ENCODE assay signal across 16 cellular contexts in the genomic region with DNA sequence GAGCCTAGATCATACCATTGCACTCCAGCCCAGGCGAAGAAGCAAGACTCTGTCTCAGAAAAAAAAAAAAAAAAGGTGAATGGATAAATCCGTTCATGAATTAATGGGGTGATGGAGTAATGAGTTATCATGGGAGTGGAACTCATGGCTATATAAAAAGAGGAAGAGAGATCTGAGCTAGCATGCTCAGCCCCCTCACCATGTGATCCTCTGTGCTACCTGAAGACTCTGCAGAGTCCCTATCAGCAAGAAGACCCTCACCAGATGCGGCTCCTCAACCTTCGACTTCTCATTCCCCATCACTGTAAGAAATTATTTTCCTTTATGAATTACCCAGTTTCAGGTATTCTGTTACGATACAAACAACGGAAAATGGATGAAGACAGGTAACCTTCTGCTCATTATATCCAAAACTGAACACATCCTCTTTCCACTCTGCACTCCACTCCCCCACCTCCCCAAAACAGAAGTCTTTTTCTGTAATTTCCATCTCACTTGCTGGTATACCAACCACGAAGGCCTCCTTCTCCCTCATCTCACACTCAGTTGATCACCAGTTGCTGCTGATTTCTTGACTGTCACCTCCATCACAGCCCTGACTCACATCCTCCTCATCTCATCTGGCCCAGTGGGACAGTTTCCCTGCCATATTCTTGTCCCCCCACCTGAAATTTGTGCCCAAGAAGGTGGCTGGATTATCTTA. TPM values are rescaled to one million over a fixed set of nuclear protein-coding genes. Genes with fewer than 3 reads are reported as not detected.
DNase-seq lines count a peak whose midpoint lies in the region; ATAC-seq, FAIRE-seq and TF ChIP-seq lines count a peak whose summit lies in the region.
"Had no signal": no experiment of that assay in that cellular context is flagged by ENCODE, and none has a peak within 500 bp of the region (broad histone marks: within the 10 kb centered on the region; RNA-seq: fewer than 3 reads in every experiment).

No MANE protein-coding gene starts in this region.

- no peak overlapping the region for H3K23ac ChIP-seq in mesendoderm (ENCODE audit: low read length)

- H2BK15ac ChIP-seq in mesendoderm (replicated peaks; ENCODE audit: low read depth): no peak overlapping the region

- no peak overlapping the region for H4K5ac ChIP-seq in mesendoderm (ENCODE audit: low read length)

- TF ChIP-seq CTCF in smooth muscle cell (IDR thresholded peaks at IDR 0.05; ENCODE audit: borderline replicate concordance, insufficient read depth, poor library complexity, severe bottlenecking) (no peak), endothelial cell (IDR thresholded peaks at IDR 0.05; ENCODE audit: unreplicated experiment) (no peak)

- H2BK5ac ChIP-seq in mesendoderm (ENCODE audit: low read length): no peak overlapping the region

- no peak overlapping the region for H3K9ac ChIP-seq in smooth muscle cell (ENCODE audit: low read depth)
- no peak overlapping the region for H3K9ac ChIP-seq in mesendoderm (ENCODE audit: low read length)

- H3K56ac ChIP-seq in mesendoderm (ENCODE audit: low read length): no peak overlapping the region

- TF ChIP-seq POLR2A in GM12891 (IDR thresholded peaks at IDR 0.05; ENCODE audit: low read depth, low read length): no peak

- H3K79me1 ChIP-seq in mesendoderm (ENCODE audit: low read length): no peaks in the 10 kb centered on the region

- H4K20me1 ChIP-seq in smooth muscle cell (ENCODE audit: low read depth): no peaks in the 10 kb centered on the region

- H3K4me2 ChIP-seq in smooth muscle cell: no peak overlapping the region
- no peak overlapping the region for H3K4me2 ChIP-seq in mesendoderm (ENCODE audit: low read length)

- H3F3A ChIP-seq in smooth muscle cell (ENCODE audit: low read depth): no peaks in the 10 kb centered on the region

- peak; percentile 59 for FAIRE-seq in GM12891 (lab: Jason Lieb, UNC)

- H3K27me3 ChIP-seq in smooth muscle cell (ENCODE audit: low read depth): no peaks in the 10 kb centered on the region
- H3K27me3 ChIP-seq in mesendoderm (ENCODE audit: insufficient read depth, low read length, poor library complexity): no peaks in the 10 kb centered on the region
- H3K27me3 ChIP-seq: MG63, suprapubic skin had no signal

- H3K4me3 ChIP-seq in smooth muscle cell (no peak overlapping the region), mesendoderm (ENCODE audit: low read length) (no peak overlapping the region)
- H3K4me3 ChIP-seq: MG63, suprapubic skin had no signal

- H3K9me3 Mint-ChIP-seq in activated CD8-positive, alpha-beta memory T cell treated with anti-CD3 and anti-CD28 coated beads, Interleukin-2, amount 10 ng/mL, durations not matched to agents 7 days and 5 days (ENCODE audit: low read depth): no peaks in the 10 kb centered on the region
- no peaks in the 10 kb centered on the region for H3K9me3 Mint-ChIP-seq in activated CD4-positive, alpha-beta memory T cell treated with anti-CD3 and anti-CD28 coated beads, Interleukin-2, amount 10 ng/mL, durations not matched to agents 7 days and 5 days
- no peaks in the 10 kb centered on the region for H3K9me3 Mint-ChIP-seq in naive B cell
- H3K9me3 Mint-ChIP-seq in endothelial cell (ENCODE audit: unreplicated experiment): no peaks in the 10 kb centered on the region

- no peaks in the 10 kb centered on the region for H3K9me3 ChIP-seq in smooth muscle cell (replicated peaks; ENCODE audit: low read depth)
- H3K9me3 ChIP-seq: MG63, suprapubic skin had no signal

- H3K79me2 ChIP-seq in smooth muscle cell (ENCODE audit: low read depth) (no peaks in the 10 kb centered on the region), mesendoderm (ENCODE audit: control insufficient read depth, insufficient read depth, low read length) (no peaks in the 10 kb centered on the region)

- H3K27ac Mint-ChIP-seq in activated CD8-positive, alpha-beta memory T cell treated with anti-CD3 and anti-CD28 coated beads, Interleukin-2, amount 10 ng/mL, durations not matched to agents 7 days and 5 days: peak overlapping the region; percentile 33
- H3K27ac Mint-ChIP-seq in activated CD4-positive, alpha-beta memory T cell treated with anti-CD3 and anti-CD28 coated beads, Interleukin-2, amount 10 ng/mL, durations not matched to agents 7 days and 5 days: peak overlapping the region; percentile 21
- peak overlapping the region; percentile 18 to 91 (median 56) for H3K27ac Mint-ChIP-seq in naive B cell
- no peak overlapping the region for H3K27ac Mint-ChIP-seq in endothelial cell (ENCODE audit: unreplicated experiment)

- H3K27me3 Mint-ChIP-seq in activated CD8-positive, alpha-beta memory T cell treated with anti-CD3 and anti-CD28 coated beads, Interleukin-2, amount 10 ng/mL, durations not matched to agents 7 days and 5 days: no peaks in the 10 kb centered on the region
- H3K27me3 Mint-ChIP-seq in activated CD4-positive, alpha-beta memory T cell treated with anti-CD3 and anti-CD28 coated beads, Interleukin-2, amount 10 ng/mL, durations not matched to agents 7 days and 5 days: no peaks in the 10 kb centered on the region
- H3K27me3 Mint-ChIP-seq in naive B cell (no peaks in the 10 kb centered on the region), endothelial cell (ENCODE audit: unreplicated experiment) (peaks cover 4% of the 10 kb centered on the region)

- no peak overlapping the region for H3K18ac ChIP-seq in mesendoderm (ENCODE audit: low read length)

- no peak overlapping the region for H3K4ac ChIP-seq in mesendoderm (ENCODE audit: low read depth, low read length)

- H3K36me3 ChIP-seq in smooth muscle cell (ENCODE audit: low read depth): no peaks in the 10 kb centered on the region
- peaks cover 4% of the 10 kb centered on the region for H3K36me3 ChIP-seq in mesendoderm (ENCODE audit: control insufficient read depth, insufficient read depth, low read length)

- peaks cover 24% of the 10 kb centered on the region for H3K36me3 Mint-ChIP-seq in activated CD8-positive, alpha-beta memory T cell treated with anti-CD3 and anti-CD28 coated beads, Interleukin-2, amount 10 ng/mL, durations not matched to agents 7 days and 5 days
- peaks cover 41% of the 10 kb centered on the region for H3K36me3 Mint-ChIP-seq in activated CD4-positive, alpha-beta memory T cell treated with anti-CD3 and anti-CD28 coated beads, Interleukin-2, amount 10 ng/mL, durations not matched to agents 7 days and 5 days (ENCODE audit: low read depth)
- peaks cover 0 to 5% of the 10 kb centered on the region in 2 donors for H3K36me3 Mint-ChIP-seq in naive B cell
- H3K36me3 Mint-ChIP-seq in endothelial cell (ENCODE audit: low read depth, unreplicated experiment): peaks cover 12% of the 10 kb centered on the region

- CTCF ChIA-PET in activated CD8-positive, alpha-beta memory T cell treated with anti-CD3 and anti-CD28 coated beads, Interleukin-2, amount 10 ng/mL, durations not matched to agents 7 days and 5 days (lab: Charles Lee): no interaction called here
- CTCF ChIA-PET in activated CD4-positive, alpha-beta memory T cell treated with anti-CD3 and anti-CD28 coated beads, Interleukin-2, amount 10 ng/mL, durations not matched to agents 7 days and 5 days (lab: Charles Lee): interaction anchor here (0.6 kb wide), 2 partner anchors 20 to 27 kb away, joined by 3 to 6 read pairs; partner anchors contain the start of gene NHEJ1

- no peak for DNase-seq in activated CD8-positive, alpha-beta memory T cell treated with anti-CD3 and anti-CD28 coated beads, Interleukin-2, amount 10 ng/mL, durations not matched to agents 7 days and 5 days
- no peak for DNase-seq in activated CD8-positive, alpha-beta memory T cell treated with anti-CD3 and anti-CD28 coated beads, Interleukin-2, amount 50 U/mL, for 48 hours
- no peak for DNase-seq in GM12891 (ENCODE audit: insufficient read length, low spot score)
- DNase-seq in activated CD4-positive, alpha-beta memory T cell treated with anti-CD3 and anti-CD28 coated beads, Interleukin-2, amount 10 ng/mL, durations not matched to agents 7 days and 5 days: no peak
- DNase-seq in naive B cell: no peak
- no peak for DNase-seq in smooth muscle cell (lab: John Stamatoyannopoulos, UW; ENCODE audit: unreplicated experiment)
- no peak for DNase-seq in endothelial cell (ENCODE audit: low spot score)
- no peak for DNase-seq in mesendoderm
- DNase-seq: aorta, hypothalamus, kidney glomerular epithelial cell, MG63, NCI-H187 treated with DMSO at 0.1 percent for 48 hours, NCI-H446, SHP77 treated with DMSO at 0.1 percent for 48 hours had no signal

- H2AK5ac ChIP-seq in mesendoderm (ENCODE audit: low read length): no peak overlapping the region

- peaks cover 28% of the 10 kb centered on the region for H3K4me1 Mint-ChIP-seq in activated CD8-positive, alpha-beta memory T cell treated with anti-CD3 and anti-CD28 coated beads, Interleukin-2, amount 10 ng/mL, durations not matched to agents 7 days and 5 days
- H3K4me1 Mint-ChIP-seq in activated CD4-positive, alpha-beta memory T cell treated with anti-CD3 and anti-CD28 coated beads, Interleukin-2, amount 10 ng/mL, durations not matched to agents 7 days and 5 days: peaks cover 25% of the 10 kb centered on the region
- H3K4me1 Mint-ChIP-seq in naive B cell: peaks cover 11 to 21% (median 13%) of the 10 kb centered on the region in 3 donors
- peaks cover 5% of the 10 kb centered on the region for H3K4me1 Mint-ChIP-seq in endothelial cell (ENCODE audit: unreplicated experiment)

- POLR2A ChIA-PET in activated CD4-positive, alpha-beta memory T cell treated with anti-CD3 and anti-CD28 coated beads, Interleukin-2, amount 10 ng/mL, durations not matched to agents 7 days and 5 days (lab: Charles Lee): no interaction called here

- H4K8ac ChIP-seq in mesendoderm (ENCODE audit: low read depth, low read length): no peak overlapping the region

- H3K4me3 Mint-ChIP-seq in activated CD8-positive, alpha-beta memory T cell treated with anti-CD3 and anti-CD28 coated beads, Interleukin-2, amount 10 ng/mL, durations not matched to agents 7 days and 5 days: no peak overlapping the region
- H3K4me3 Mint-ChIP-seq in activated CD4-positive, alpha-beta memory T cell treated with anti-CD3 and anti-CD28 coated beads, Interleukin-2, amount 10 ng/mL, durations not matched to agents 7 days and 5 days: no peak overlapping the region
- H3K4me3 Mint-ChIP-seq in naive B cell (peak overlapping the region in 1 of 8 donors; percentile 53), endothelial cell (ENCODE audit: unreplicated experiment) (no peak overlapping the region)

- no peak for ATAC-seq in activated CD8-positive, alpha-beta memory T cell treated with anti-CD3 and anti-CD28 coated beads, Interleukin-2, amount 10 ng/mL, durations not matched to agents 7 days and 5 days
- ATAC-seq in naive B cell (ENCODE audit: low read depth in 2 of 2): peak; percentile 58 to 79

- H3K27ac ChIP-seq in smooth muscle cell (ENCODE audit: low read depth) (no peak overlapping the region), mesendoderm (ENCODE audit: low read depth, low read length) (no peak overlapping the region)
- H3K27ac ChIP-seq: suprapubic skin had no signal

- H3K4me1 ChIP-seq in smooth muscle cell (ENCODE audit: low read depth) (no peaks in the 10 kb centered on the region), mesendoderm (ENCODE audit: control insufficient read depth, low read depth, low read length) (no peaks in the 10 kb centered on the region)
- H3K4me1 ChIP-seq: suprapubic skin had no signal

- H2BK120ac ChIP-seq in mesendoderm (ENCODE audit: low read depth, low read length): no peak overlapping the region

- H2AFZ ChIP-seq in smooth muscle cell (ENCODE audit: low read depth): no peak overlapping the region

- WGBS in smooth muscle cell (ENCODE audit: low lambda C conversion rate): 85% methylated on average over 7 of the region's 7 CpGs
- WGBS in mesendoderm (ENCODE audit: extremely low coverage, insufficient coverage, low lambda C conversion rate): no CpG with 5 or more reads among the region's 7 CpGs

RNA-seq across cellular contexts. Expression of gene RETREG2, which starts 8.8 kb away (rescaled TPM):
- total RNA-seq in activated CD8-positive, alpha-beta memory T cell treated with anti-CD3 and anti-CD28 coated beads, Interleukin-2, amount 10 ng/mL, durations not matched to agents 7 days and 5 days: 100 to 1,000 TPM in 1 of 2 experiments, 10 to 100 TPM in 1; 95.8 to 110 TPM
- polyA plus RNA-seq in GM12891 (2012; ENCODE audit: low read depth, missing spikeins): 28.0 TPM
- 100 to 1,000 TPM; 107 to 113 TPM for total RNA-seq in activated CD4-positive, alpha-beta memory T cell treated with anti-CD3 and anti-CD28 coated beads, Interleukin-2, amount 10 ng/mL, durations not matched to agents 7 days and 5 days
- 100 to 1,000 TPM in 1 of 6 donors, 10 to 100 TPM in 5; 54.7 to 113 (median 62.7) TPM for polyA plus RNA-seq in naive B cell (ENCODE audit: low read depth in 6 of 6)
- total RNA-seq in smooth muscle cell: 48.7 and 49.8 TPM in 2 replicates
- 57.2 and 66.6 TPM in 2 replicates for polyA plus RNA-seq in smooth muscle cell
- total RNA-seq in endothelial cell (ENCODE audit: unreplicated experiment): 90.6 TPM
- 25.3 TPM for polyA plus RNA-seq in mesendoderm (2013, experiment 1 of 2)
- 26.0 TPM for polyA plus RNA-seq in mesendoderm (2013, experiment 2 of 2)

RNA-seq across cellular contexts. Expression of gene CNPPD1, which starts 10.2 kb away (rescaled TPM):
- 10 to 100 TPM; 66.9 to 72.0 TPM for total RNA-seq in activated CD8-positive, alpha-beta memory T cell treated with anti-CD3 and anti-CD28 coated beads, Interleukin-2, amount 10 ng/mL, durations not matched to agents 7 days and 5 days
- polyA plus RNA-seq in GM12891 (2012; ENCODE audit: low read depth, missing spikeins): 36.3 TPM
- 10 to 100 TPM; 68.7 to 72.9 TPM for total RNA-seq in activated CD4-positive, alpha-beta memory T cell treated with anti-CD3 and anti-CD28 coated beads, Interleukin-2, amount 10 ng/mL, durations not matched to agents 7 days and 5 days
- polyA plus RNA-seq in naive B cell (ENCODE audit: low read depth in 6 of 6) (100 to 1,000 TPM; 112 to 157 (median 133) TPM), smooth muscle cell (26.0 and 35.3 TPM in 2 replicates)
- total RNA-seq in smooth muscle cell (11.6 and 14.8 TPM in 2 replicates), endothelial cell (ENCODE audit: unreplicated experiment) (47.1 TPM)
- polyA plus RNA-seq in mesendoderm (2013, experiment 1 of 2): 20.4 TPM
- 20.2 TPM for polyA plus RNA-seq in mesendoderm (2013, experiment 2 of 2)

RNA-seq across cellular contexts. Expression of gene SLC23A3, which starts 17.1 kb away (rescaled TPM):
- total RNA-seq in activated CD8-positive, alpha-beta memory T cell treated with anti-CD3 and anti-CD28 coated beads, Interleukin-2, amount 10 ng/mL, durations not matched to agents 7 days and 5 days: 1 to 10 TPM; 2.6 to 3.2 TPM
- 0.21 TPM for polyA plus RNA-seq in GM12891 (2012; ENCODE audit: low read depth, missing spikeins)
- 1 to 10 TPM; 2.3 TPM for total RNA-seq in activated CD4-positive, alpha-beta memory T cell treated with anti-CD3 and anti-CD28 coated beads, Interleukin-2, amount 10 ng/mL, durations not matched to agents 7 days and 5 days
- polyA plus RNA-seq in naive B cell (ENCODE audit: low read depth in 6 of 6) (under 1 TPM in 2 of 6 donors, not detected in 4; 0.18 to 0.24 TPM), smooth muscle cell (0.40 TPM in 1 of 2 replicates, not detected in the other)
- total RNA-seq in smooth muscle cell (not detected in 2 replicates), endothelial cell (ENCODE audit: unreplicated experiment) (1.7 TPM)
- polyA plus RNA-seq in mesendoderm (2013, experiment 1 of 2): 0.25 TPM
- 0.03 TPM for polyA plus RNA-seq in mesendoderm (2013, experiment 2 of 2)

RNA-seq across cellular contexts. Expression of gene ZFAND2B, which starts 19.7 kb away (rescaled TPM):
- 10 to 100 TPM; 60.2 to 60.6 TPM for total RNA-seq in activated CD8-positive, alpha-beta memory T cell treated with anti-CD3 and anti-CD28 coated beads, Interleukin-2, amount 10 ng/mL, durations not matched to agents 7 days and 5 days
- 16.0 TPM for polyA plus RNA-seq in GM12891 (2012; ENCODE audit: low read depth, missing spikeins)
- 10 to 100 TPM; 51.4 to 56.7 TPM for total RNA-seq in activated CD4-positive, alpha-beta memory T cell treated with anti-CD3 and anti-CD28 coated beads, Interleukin-2, amount 10 ng/mL, durations not matched to agents 7 days and 5 days
- polyA plus RNA-seq in naive B cell (ENCODE audit: low read depth in 6 of 6) (10 to 100 TPM; 50.7 to 77.7 (median 57.9) TPM), smooth muscle cell (48.3 and 56.3 TPM in 2 replicates)
- total RNA-seq in smooth muscle cell (19.1 and 29.7 TPM in 2 replicates), endothelial cell (ENCODE audit: unreplicated experiment) (39.7 TPM)
- 15.2 TPM for polyA plus RNA-seq in mesendoderm (2013, experiment 1 of 2)
- polyA plus RNA-seq in mesendoderm (2013, experiment 2 of 2): 16.0 TPM

RNA-seq across cellular contexts. Expression of gene NHEJ1, which starts 26.3 kb away (rescaled TPM):
- 10 to 100 TPM; 14.4 to 19.4 TPM for total RNA-seq in activated CD8-positive, alpha-beta memory T cell treated with anti-CD3 and anti-CD28 coated beads, Interleukin-2, amount 10 ng/mL, durations not matched to agents 7 days and 5 days
- 7.0 TPM for polyA plus RNA-seq in GM12891 (2012; ENCODE audit: low read depth, missing spikeins)
- total RNA-seq in activated CD4-positive, alpha-beta memory T cell treated with anti-CD3 and anti-CD28 coated beads, Interleukin-2, amount 10 ng/mL, durations not matched to agents 7 days and 5 days: 10 to 100 TPM; 12.0 to 12.2 TPM
- polyA plus RNA-seq in naive B cell (ENCODE audit: low read depth in 6 of 6): 10 to 100 TPM; 24.8 to 31.5 (median 27.7) TPM
- 6.0 and 13.6 TPM in 2 replicates for total RNA-seq in smooth muscle cell
- polyA plus RNA-seq in smooth muscle cell: 8.5 and 8.6 TPM in 2 replicates
- 11.1 TPM for total RNA-seq in endothelial cell (ENCODE audit: unreplicated experiment)
- polyA plus RNA-seq in mesendoderm (2013, experiment 1 of 2): 17.6 TPM
- 17.5 TPM for polyA plus RNA-seq in mesendoderm (2013, experiment 2 of 2)
